22 cellular contexts compared by ENCODE assay signal in genomic region chr9:91761362-91761761, GRCh38.
DNase-seq lines count a peak whose midpoint lies in the region; ATAC-seq, FAIRE-seq and TF ChIP-seq lines count a peak whose summit lies in the region.
"Had no signal": no experiment of that assay in that cellular context is flagged by ENCODE, and none has a peak within 500 bp of the region (broad histone marks: within the 10 kb centered on the region; RNA-seq: fewer than 3 reads in every experiment).

No MANE protein-coding gene starts in this region.

- no peak overlapping the region for H2BK5ac ChIP-seq in mesendoderm (ENCODE audit: low read length)

- TF ChIP-seq CTCF in HCT116 (IDR thresholded peaks at IDR 0.05 in 2 of 3, conservative IDR thresholded peaks at IDR 0.05 in 1 of 3; ENCODE audit: borderline replicate concordance in 1 of 3, insufficient read depth in 1 of 3, low read depth in 2 of 3, low read length in 2 of 3) (0 out of 6 replicates have a peak, but pooled peaks of 2 of the 3 experiments have one; percentile 9 to 16), LNCaP clone FGC (IDR thresholded peaks at IDR 0.05; ENCODE audit: control insufficient read depth, extremely low read depth, insufficient read depth) (peak; percentile 27; the same call in 1 of the 2 replicates), bronchial epithelial cell (IDR thresholded peaks at IDR 0.05; ENCODE audit: insufficient read depth, low read length, severe bottlenecking) (peak; percentile 27), GM23338 (conservative IDR thresholded peaks at IDR 0.05; ENCODE audit: low read depth in 2 of 2) (peak in 1 of 2 experiments; percentile 46; a peak in 2 of 4 replicates)

- H3K18ac ChIP-seq in mesendoderm (ENCODE audit: low read length) = no peak overlapping the region

- H3K9ac ChIP-seq in HCT116 (ENCODE audit: low read length) = no peak overlapping the region
- no peak overlapping the region for H3K9ac ChIP-seq in mesendoderm (ENCODE audit: low read length)

- peaks cover 22% of the 10 kb centered on the region for H3K79me1 ChIP-seq in mesendoderm (ENCODE audit: low read length)

- H3K4me3 ChIP-seq in HCT116 (replicated peaks in 1 of 2; ENCODE audit: low read depth in 1 of 2, low read length in 2 of 2) (no peak overlapping the region), LNCaP clone FGC (ENCODE audit: low read depth, low read length) (no peak overlapping the region), bronchial epithelial cell (ENCODE audit: low read depth, low read length) (no peak overlapping the region), mesendoderm (ENCODE audit: low read length) (no peak overlapping the region), GM23338 (no peak overlapping the region)

- no peaks in the 10 kb centered on the region for H3F3A ChIP-seq in GM23338 (replicated peaks; ENCODE audit: low read depth)

- BruUV-seq in HCT116 (replicated peaks; lab: Mats Ljungman, UMichigan) = no TSS peak

- no peak overlapping the region for H3K23ac ChIP-seq in mesendoderm (ENCODE audit: low read length)

- RAD21 ChIA-PET in HCT116 (lab: Charles Lee; ENCODE audit: low non-redundant PET in 1 of 2, low total read pairs in 2 of 2, uncharacterized antibody in 2 of 2, unreplicated experiment in 2 of 2) = no interaction called here

- no peak overlapping the region for H2BK15ac ChIP-seq in mesendoderm (replicated peaks; ENCODE audit: low read depth)

- no peak overlapping the region for H3K4me2 ChIP-seq in HCT116 (ENCODE audit: low read length)
- H3K4me2 ChIP-seq in mesendoderm (ENCODE audit: low read length) = no peak overlapping the region
- H3K4me2 ChIP-seq in GM23338 = no peak overlapping the region

- H3K9me3 Mint-ChIP-seq in GM23338 = peaks cover 4% of the 10 kb centered on the region; the same call in 2 of the 3 replicates

- H2AFZ ChIP-seq in HCT116 (ENCODE audit: low read depth, low read length, poor library complexity, severe bottlenecking) (no peak overlapping the region), GM23338 (no peak overlapping the region)

- H3K27ac Mint-ChIP-seq in GM23338 = no peak overlapping the region
- H3K27ac Mint-ChIP-seq: CD14-positive monocyte had no signal

- H4K20me1 ChIP-seq in HCT116 (ENCODE audit: insufficient read depth) (no peaks in the 10 kb centered on the region), GM23338 (replicated peaks; ENCODE audit: insufficient read depth) (no peaks in the 10 kb centered on the region; the same call in 1 of the 2 replicates)

- CTCF ChIA-PET in HCT116 (lab: Charles Lee) = interaction anchor here (1.0 kb wide), 1 partner anchor 189 kb away, joined by 4 read pairs; no protein-coding TSS in a partner anchor

- H3K4me1 Mint-ChIP-seq in GM23338 = peaks cover 6% of the 10 kb centered on the region; the same call in 2 of the 3 replicates
- H3K4me1 Mint-ChIP-seq: CD14-positive monocyte had no signal

- H3K27me3 ChIP-seq in HCT116 (ENCODE audit: insufficient read depth, low read length) = no peaks in the 10 kb centered on the region
- no peaks in the 10 kb centered on the region for H3K27me3 ChIP-seq in bronchial epithelial cell (ENCODE audit: control insufficient read depth, insufficient read depth, low read length)
- H3K27me3 ChIP-seq in mesendoderm (ENCODE audit: insufficient read depth, low read length, poor library complexity) = no peaks in the 10 kb centered on the region
- H3K27me3 ChIP-seq in GM23338 (ENCODE audit: insufficient read depth) = no peaks in the 10 kb centered on the region

- 0 out of 2 replicates have a peak, but pooled peaks have one; percentile 28 for TF ChIP-seq RAD21 in HCT116 (IDR thresholded peaks at IDR 0.05; ENCODE audit: low read depth)

- H4K5ac ChIP-seq in mesendoderm (ENCODE audit: low read length) = no peak overlapping the region

- intact Hi-C loops in HCT116 (cut with micrococcal nuclease) = no loop called here
- intact Hi-C loops in left cardiac atrium (cut with DNase I) = no loop called here

- H3K4me3 Mint-ChIP-seq in GM23338 = no peak overlapping the region
- H3K4me3 Mint-ChIP-seq: CD14-positive monocyte had no signal

- FAIRE-seq in bronchial epithelial cell (lab: Jason Lieb, UNC) = no peak
- FAIRE-seq: HepG2 had no signal

- peaks cover 10 to 14% of the 10 kb centered on the region in 2 experiments; a peak in 2 of 4 replicates for H3K9me3 ChIP-seq in HCT116 (ENCODE audit: control insufficient read depth in 1 of 2, insufficient read depth in 1 of 2, low read depth in 1 of 2, low read length in 2 of 2)

- DNase-seq in HCT116 (ENCODE audit: low read depth, low spot score) (no peak), LNCaP clone FGC (ENCODE audit: low read depth) (no peak), bronchial epithelial cell (ENCODE audit: low read depth) (no peak), mesendoderm (peak; percentile 35), HPDE6-E6E7 (ENCODE audit: extremely low spot score) (no peak), left cardiac atrium (no peak), GM23338 (ENCODE audit: low spot score) (no peak)
- DNase-seq: COR-L47, DMS 273 treated with DMSO at 0.1 percent for 48 hours, GDM1, GOT3, KG1, NCI-H1417 treated with DMSO at 0.1 percent for 48 hours, NCI-H187 treated with DMSO at 0.1 percent for 48 hours, NCI-H526, PC-3, SIG-M5 had no signal

- WGBS in mesendoderm (ENCODE audit: extremely low coverage, insufficient coverage, low lambda C conversion rate) = no CpG with 5 or more reads among the region's 4 CpGs

- H3K27ac ChIP-seq in HCT116 (ENCODE audit: low read depth, low read length) (no peak overlapping the region), mesendoderm (ENCODE audit: low read depth, low read length) (no peak overlapping the region), GM23338 (ENCODE audit: low read depth) (no peak overlapping the region)
- H3K27ac ChIP-seq: RWPE1 had no signal

- no peak overlapping the region for H4K8ac ChIP-seq in mesendoderm (ENCODE audit: low read depth, low read length)

- H2AK5ac ChIP-seq in mesendoderm (ENCODE audit: low read length) = no peak overlapping the region

- peaks cover 3% of the 10 kb centered on the region; the same call in 1 of the 3 replicates for H3K36me3 Mint-ChIP-seq in GM23338 (ENCODE audit: low read depth)
- H3K36me3 Mint-ChIP-seq: CD14-positive monocyte had no signal

- POLR2A ChIA-PET in HCT116 (lab: Charles Lee) = no interaction called here

- no peak for ATAC-seq in HCT116
- no peak for ATAC-seq in GM21515 (IDR thresholded peaks at IDR 0.05; ENCODE audit: unreplicated experiment)
- no peak for ATAC-seq in left cardiac atrium
- no peak for ATAC-seq in GM23338
- ATAC-seq: HepG2, PC-3, SK-N-SH treated with all-trans-retinoic acid at 6 μM for 48 hours had no signal

- H3K4me1 ChIP-seq in HCT116 (ENCODE audit: control insufficient read depth in 1 of 2, insufficient read depth in 2 of 2, low read length in 2 of 2) = no peaks in the 10 kb centered on the region
- no peaks in the 10 kb centered on the region for H3K4me1 ChIP-seq in mesendoderm (ENCODE audit: control insufficient read depth, low read depth, low read length)
- no peaks in the 10 kb centered on the region for H3K4me1 ChIP-seq in GM23338 (ENCODE audit: insufficient read depth)

- H3K79me2 ChIP-seq in HCT116 (ENCODE audit: insufficient read depth, low read length) (no peaks in the 10 kb centered on the region), mesendoderm (ENCODE audit: control insufficient read depth, insufficient read depth, low read length) (peaks cover 3% of the 10 kb centered on the region), GM23338 (replicated peaks; ENCODE audit: insufficient read depth) (no peaks in the 10 kb centered on the region)

- no peaks in the 10 kb centered on the region for H3K9me2 ChIP-seq in HCT116 (ENCODE audit: insufficient read depth)
- peaks cover 4% of the 10 kb centered on the region; the same call in 1 of the 2 replicates for H3K9me2 ChIP-seq in GM23338 (ENCODE audit: insufficient read depth)

- H3K27me3 Mint-ChIP-seq in GM23338 (ENCODE audit: insufficient read depth, low read depth, poor library complexity) = no peaks in the 10 kb centered on the region

- H3K36me3 ChIP-seq in HCT116 (ENCODE audit: control insufficient read depth in 1 of 2, insufficient read depth in 2 of 2, low read length in 2 of 2) (no peaks in the 10 kb centered on the region; a peak in 1 of 4 replicates), bronchial epithelial cell (ENCODE audit: control insufficient read depth, insufficient read depth, low read length) (no peaks in the 10 kb centered on the region), mesendoderm (ENCODE audit: control insufficient read depth, insufficient read depth, low read length) (peaks cover 1% of the 10 kb centered on the region), GM23338 (ENCODE audit: insufficient read depth) (no peaks in the 10 kb centered on the region)

- no peak overlapping the region for H3K4ac ChIP-seq in mesendoderm (ENCODE audit: low read depth, low read length)

- TF ChIP-seq POLR2A in HCT116 (IDR thresholded peaks at IDR 0.05; ENCODE audit: borderline replicate concordance, extremely low read depth, insufficient read depth, insufficient read length) = no peak

- H2BK120ac ChIP-seq in mesendoderm (ENCODE audit: low read depth, low read length) = no peak overlapping the region

- H3K56ac ChIP-seq in mesendoderm (ENCODE audit: low read length) = no peak overlapping the region

TF ChIP-seq in HCT116, 20 proteins besides CTCF, POLR2A, EP300 and RAD21 (continues in another document):
- TF ChIP-seq POLR2AphosphoS5 (IDR thresholded peaks at IDR 0.05; ENCODE audit: low read depth, low read length) (no peak), ZFX (IDR thresholded peaks at IDR 0.05) (no peak), EZH2 (IDR thresholded peaks at IDR 0.05) (no peak), SIN3A (IDR thresholded peaks at IDR 0.05; ENCODE audit: low read depth) (no peak), SRF (IDR thresholded peaks at IDR 0.05; ENCODE audit: low read depth) (no peak), EGR1 (IDR thresholded peaks at IDR 0.05; ENCODE audit: low read depth) (no peak), FOSL1 (IDR thresholded peaks at IDR 0.05; ENCODE audit: low read depth) (no peak)
- TF ChIP-seq, protein P1, sequence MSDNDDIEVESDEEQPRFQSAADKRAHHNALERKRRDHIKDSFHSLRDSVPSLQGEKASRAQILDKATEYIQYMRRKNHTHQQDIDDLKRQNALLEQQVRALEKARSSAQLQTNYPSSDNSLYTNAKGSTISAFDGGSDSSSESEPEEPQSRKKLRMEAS (IDR thresholded peaks at IDR 0.05) = no peak

TF ChIP-seq in GM23338, 12 proteins besides CTCF, POLR2A, EP300 and RAD21 (continues in another document):
- TF ChIP-seq CREB1 (CRISPR knock-in tag; IDR thresholded peaks at IDR 0.05; ENCODE audit: low read depth) = no peak
